20 cellular contexts compared by ENCODE assay signal in the genomic region with DNA sequence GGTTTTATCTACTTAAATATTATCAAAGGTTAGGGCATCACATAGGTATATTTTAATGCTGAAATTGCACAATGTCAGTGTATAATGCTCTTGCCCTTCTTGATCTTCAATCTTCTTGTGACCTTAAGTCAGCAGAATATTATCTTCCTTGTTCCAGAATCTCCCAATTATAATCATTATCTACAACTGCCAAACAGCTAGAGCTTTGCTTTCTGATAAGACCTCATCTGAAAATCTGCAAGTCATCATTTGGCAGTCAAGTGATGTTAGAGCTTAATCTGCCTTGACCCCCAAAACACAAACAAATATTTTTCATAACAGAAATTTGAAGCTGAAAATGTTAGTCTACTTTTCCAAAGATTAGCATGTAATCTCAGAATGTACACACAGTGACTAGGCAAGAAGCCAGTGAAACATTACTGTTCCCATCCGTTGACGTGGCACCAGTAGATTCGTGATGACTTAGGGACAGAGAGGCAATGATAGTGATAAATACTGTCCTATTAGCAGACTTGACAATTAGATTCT.
"Had no signal": no experiment of that assay in that cellular context is flagged by ENCODE, and none has a peak within 500 bp of the region (broad histone marks: within the 10 kb centered on the region; RNA-seq: fewer than 3 reads in every experiment).

No MANE protein-coding gene starts in this region.

- H3K36me3 Mint-ChIP-seq: T-cell had no signal

- H3K27ac ChIP-seq: dorsolateral prefrontal cortex, heart left ventricle, thoracic aorta, uterus had no signal

- H3K36me3 ChIP-seq: thoracic aorta, uterus had no signal

- H3K9me3 ChIP-seq: heart left ventricle, thoracic aorta, uterus had no signal

- H3K4me1 Mint-ChIP-seq: brain had no signal

- DNase-seq: activated CD4-positive, CD25-positive, alpha-beta regulatory T cell; activated effector memory CD4-positive, alpha-beta T cell treated with Interleukin-2 at 50 U/mL for 16 hours; amygdala; cerebellar nuclear complex; dorsolateral prefrontal cortex; heart left ventricle; kidney; left ventricle myocardium superior; mesenchymal stem cell; stimulated activated CD4-positive, alpha-beta T cell treated with anti-CD3 and anti-CD28 coated beads, Interleukin-15, amount 100 ng/mL, for 24 hours; stimulated activated CD4-positive, alpha-beta T cell treated with anti-CD3 and anti-CD28 coated beads, Interleukin-4, amount 100 ng/mL, for 24 hours; T-cell; T1000; uterus had no signal

- H3K27ac Mint-ChIP-seq: activated naive CD4-positive, alpha-beta T cell treated with anti-CD3 and anti-CD28 coated beads, Interleukin-2, amount 50 U/mL, for 72 hours; natural killer cell treated with Interleukin-12 subunit alpha and Interleukin-12 subunit beta and Interleukin-15 and Interleukin-18, amount 100 ng/mL, for 72 hours; stimulated activated naive CD8-positive, alpha-beta T cell treated with anti-CD3 and anti-CD28 coated beads, Interleukin-15, Interleukin-2, amounts not matched to agents 100 ng/mL and 50 ng/mL, for 24 hours; T-cell had no signal

- H3K9me3 Mint-ChIP-seq: activated naive CD4-positive, alpha-beta T cell treated with anti-CD3 and anti-CD28 coated beads, Interleukin-2, amount 50 U/mL, for 72 hours; brain; natural killer cell treated with Interleukin-12 subunit alpha and Interleukin-12 subunit beta and Interleukin-15 and Interleukin-18, amount 100 ng/mL, for 72 hours; stimulated activated naive CD8-positive, alpha-beta T cell treated with anti-CD3 and anti-CD28 coated beads, Interleukin-15, Interleukin-2, amounts not matched to agents 100 ng/mL and 50 ng/mL, for 24 hours; T-cell had no signal

- H3K27me3 Mint-ChIP-seq: brain; natural killer cell treated with Interleukin-12 subunit alpha and Interleukin-12 subunit beta and Interleukin-15 and Interleukin-18, amount 100 ng/mL, for 72 hours; stimulated activated naive CD8-positive, alpha-beta T cell treated with anti-CD3 and anti-CD28 coated beads, Interleukin-15, Interleukin-2, amounts not matched to agents 100 ng/mL and 50 ng/mL, for 24 hours; T-cell had no signal

- H3K4me1 ChIP-seq: uterus had no signal

- H3K27me3 ChIP-seq: dorsolateral prefrontal cortex, heart left ventricle, uterus had no signal

- H3K4me3 ChIP-seq: dorsolateral prefrontal cortex, heart left ventricle, thoracic aorta, uterus had no signal

- H3K4me3 Mint-ChIP-seq: brain; natural killer cell treated with Interleukin-12 subunit alpha and Interleukin-12 subunit beta and Interleukin-15 and Interleukin-18, amount 100 ng/mL, for 72 hours; stimulated activated naive CD8-positive, alpha-beta T cell treated with anti-CD3 and anti-CD28 coated beads, Interleukin-15, Interleukin-2, amounts not matched to agents 100 ng/mL and 50 ng/mL, for 24 hours; T-cell had no signal

- ATAC-seq: activated naive CD4-positive, alpha-beta T cell treated with anti-CD3 and anti-CD28 coated beads, Interleukin-2, amount 50 U/mL, for 72 hours; esophagus mucosa; heart left ventricle; left ventricle myocardium superior; natural killer cell treated with Interleukin-12 subunit alpha and Interleukin-12 subunit beta and Interleukin-15 and Interleukin-18, amount 100 ng/mL, for 72 hours; T-cell had no signal
